1 cellular context compared by ENCODE assay signal in the genomic region with DNA sequence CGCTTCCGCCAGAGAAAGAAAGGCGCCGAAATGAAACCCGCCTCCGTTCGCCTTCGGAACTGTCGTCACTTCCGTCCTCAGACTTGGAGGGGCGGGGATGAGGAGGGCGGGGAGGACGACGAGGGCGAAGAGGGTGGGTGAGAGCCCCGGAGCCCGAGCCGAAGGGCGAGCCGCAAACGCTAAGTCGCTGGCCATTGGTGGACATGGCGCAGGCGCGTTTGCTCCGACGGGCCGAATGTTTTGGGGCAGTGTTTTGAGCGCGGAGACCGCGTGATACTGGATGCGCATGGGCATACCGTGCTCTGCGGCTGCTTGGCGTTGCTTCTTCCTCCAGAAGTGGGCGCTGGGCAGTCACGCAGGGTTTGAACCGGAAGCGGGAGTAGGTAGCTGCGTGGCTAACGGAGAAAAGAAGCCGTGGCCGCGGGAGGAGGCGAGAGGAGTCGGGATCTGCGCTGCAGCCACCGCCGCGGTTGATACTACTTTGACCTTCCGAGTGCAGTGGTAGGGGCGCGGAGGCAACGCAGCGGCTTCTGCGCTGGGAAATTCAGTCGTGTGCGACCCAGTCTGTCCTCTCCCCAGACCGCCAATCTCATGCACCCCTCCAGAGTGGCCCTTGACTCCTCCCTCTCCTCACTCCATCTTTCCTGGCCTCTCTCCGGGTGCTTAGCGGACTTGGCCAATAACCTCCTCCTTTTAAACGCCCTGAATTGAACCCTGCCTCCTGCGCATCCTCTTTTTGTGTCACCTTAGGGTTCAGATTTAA.
A peak's percentile ranks its signal among the peaks of the same experiment; 100 is the strongest.
TF ChIP-seq lines count a peak whose summit lies in the region.

A gene with protein sequence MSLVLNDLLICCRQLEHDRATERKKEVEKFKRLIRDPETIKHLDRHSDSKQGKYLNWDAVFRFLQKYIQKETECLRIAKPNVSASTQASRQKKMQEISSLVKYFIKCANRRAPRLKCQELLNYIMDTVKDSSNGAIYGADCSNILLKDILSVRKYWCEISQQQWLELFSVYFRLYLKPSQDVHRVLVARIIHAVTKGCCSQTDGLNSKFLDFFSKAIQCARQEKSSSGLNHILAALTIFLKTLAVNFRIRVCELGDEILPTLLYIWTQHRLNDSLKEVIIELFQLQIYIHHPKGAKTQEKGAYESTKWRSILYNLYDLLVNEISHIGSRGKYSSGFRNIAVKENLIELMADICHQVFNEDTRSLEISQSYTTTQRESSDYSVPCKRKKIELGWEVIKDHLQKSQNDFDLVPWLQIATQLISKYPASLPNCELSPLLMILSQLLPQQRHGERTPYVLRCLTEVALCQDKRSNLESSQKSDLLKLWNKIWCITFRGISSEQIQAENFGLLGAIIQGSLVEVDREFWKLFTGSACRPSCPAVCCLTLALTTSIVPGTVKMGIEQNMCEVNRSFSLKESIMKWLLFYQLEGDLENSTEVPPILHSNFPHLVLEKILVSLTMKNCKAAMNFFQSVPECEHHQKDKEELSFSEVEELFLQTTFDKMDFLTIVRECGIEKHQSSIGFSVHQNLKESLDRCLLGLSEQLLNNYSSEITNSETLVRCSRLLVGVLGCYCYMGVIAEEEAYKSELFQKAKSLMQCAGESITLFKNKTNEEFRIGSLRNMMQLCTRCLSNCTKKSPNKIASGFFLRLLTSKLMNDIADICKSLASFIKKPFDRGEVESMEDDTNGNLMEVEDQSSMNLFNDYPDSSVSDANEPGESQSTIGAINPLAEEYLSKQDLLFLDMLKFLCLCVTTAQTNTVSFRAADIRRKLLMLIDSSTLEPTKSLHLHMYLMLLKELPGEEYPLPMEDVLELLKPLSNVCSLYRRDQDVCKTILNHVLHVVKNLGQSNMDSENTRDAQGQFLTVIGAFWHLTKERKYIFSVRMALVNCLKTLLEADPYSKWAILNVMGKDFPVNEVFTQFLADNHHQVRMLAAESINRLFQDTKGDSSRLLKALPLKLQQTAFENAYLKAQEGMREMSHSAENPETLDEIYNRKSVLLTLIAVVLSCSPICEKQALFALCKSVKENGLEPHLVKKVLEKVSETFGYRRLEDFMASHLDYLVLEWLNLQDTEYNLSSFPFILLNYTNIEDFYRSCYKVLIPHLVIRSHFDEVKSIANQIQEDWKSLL (N-terminal part only) (plus strand): TSS at position 382 of the 763 bp plus-strand sequence. CDS start 4,558 bp downstream, outside the sequence.

TF ChIP-seq in HEK293, 187 proteins besides CTCF, POLR2A, EP300 and RAD21 (continued from another document):
- TF ChIP-seq ZNF214 (tag by site-specific recombination; IDR thresholded peaks at IDR 0.05; ENCODE audit: borderline replicate concordance) (no peak), ZBTB8A (tag by site-specific recombination; IDR thresholded peaks at IDR 0.05) (peak; percentile 81), ZNF654 (tag by site-specific recombination; IDR thresholded peaks at IDR 0.05; ENCODE audit: low read depth) (peak; percentile 39; the same call in 1 of the 2 replicates), SP7 (tag by site-specific recombination; IDR thresholded peaks at IDR 0.05) (peak; percentile 72), ZNF426 (tag by site-specific recombination; IDR thresholded peaks at IDR 0.05) (no peak), ZFP3 (tag by site-specific recombination; IDR thresholded peaks at IDR 0.05; ENCODE audit: low read depth) (no peak), INSM2 (tag by site-specific recombination; IDR thresholded peaks at IDR 0.05) (peak; percentile 71; the same call in 1 of the 2 replicates), KLF1 (tag by site-specific recombination; IDR thresholded peaks at IDR 0.05) (0 out of 2 replicates have a peak, but pooled peaks have one; percentile 8), ZNF266 (tag by site-specific recombination; IDR thresholded peaks at IDR 0.05; ENCODE audit: low read depth) (no peak), SP2 (tag by site-specific recombination; IDR thresholded peaks at IDR 0.05) (peak; percentile 94), ZNF623 (tag by site-specific recombination; IDR thresholded peaks at IDR 0.05) (no peak), ZNF658 (tag by site-specific recombination; IDR thresholded peaks at IDR 0.05) (no peak), ZNF433 (tag by site-specific recombination; IDR thresholded peaks at IDR 0.05; ENCODE audit: low read depth) (no peak), ZNF660 (tag by site-specific recombination; IDR thresholded peaks at IDR 0.05) (peak; percentile 43; the same call in 1 of the 2 replicates), ZNF416 (tag by site-specific recombination; IDR thresholded peaks at IDR 0.05) (no peak), ZNF707 (tag by site-specific recombination; IDR thresholded peaks at IDR 0.05) (no peak), ZNF114 (tag by site-specific recombination; IDR thresholded peaks at IDR 0.05) (no peak), YY1 (tag by site-specific recombination; IDR thresholded peaks at IDR 0.05) (0 out of 2 replicates have a peak, but pooled peaks have one; percentile 31), ZNF571 (tag by site-specific recombination; IDR thresholded peaks at IDR 0.05) (no peak), ZNF548 (tag by site-specific recombination; IDR thresholded peaks at IDR 0.05) (no peak), ZBTB17 (tag by site-specific recombination; IDR thresholded peaks at IDR 0.05) (peak; percentile 80), ZNF626 (tag by site-specific recombination; IDR thresholded peaks at IDR 0.05) (no peak), ZNF600 (tag by site-specific recombination; IDR thresholded peaks at IDR 0.05) (peak; percentile 92)
- TF ChIP-seq, protein P1, sequence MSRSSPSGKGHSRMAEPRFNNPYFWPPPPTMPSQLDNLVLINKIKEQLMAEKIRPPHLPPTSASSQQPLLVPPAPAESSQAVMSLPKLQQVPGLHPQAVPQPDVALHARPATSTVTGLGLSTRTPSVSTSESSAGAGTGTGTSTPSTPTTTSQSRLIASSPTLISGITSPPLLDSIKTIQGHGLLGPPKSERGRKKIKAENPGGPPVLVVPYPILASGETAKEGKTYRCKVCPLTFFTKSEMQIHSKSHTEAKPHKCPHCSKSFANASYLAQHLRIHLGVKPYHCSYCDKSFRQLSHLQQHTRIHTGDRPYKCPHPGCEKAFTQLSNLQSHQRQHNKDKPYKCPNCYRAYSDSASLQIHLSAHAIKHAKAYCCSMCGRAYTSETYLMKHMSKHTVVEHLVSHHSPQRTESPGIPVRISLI (tag by site-specific recombination; IDR thresholded peaks at IDR 0.05) = no peak
- TF ChIP-seq, protein P2, sequence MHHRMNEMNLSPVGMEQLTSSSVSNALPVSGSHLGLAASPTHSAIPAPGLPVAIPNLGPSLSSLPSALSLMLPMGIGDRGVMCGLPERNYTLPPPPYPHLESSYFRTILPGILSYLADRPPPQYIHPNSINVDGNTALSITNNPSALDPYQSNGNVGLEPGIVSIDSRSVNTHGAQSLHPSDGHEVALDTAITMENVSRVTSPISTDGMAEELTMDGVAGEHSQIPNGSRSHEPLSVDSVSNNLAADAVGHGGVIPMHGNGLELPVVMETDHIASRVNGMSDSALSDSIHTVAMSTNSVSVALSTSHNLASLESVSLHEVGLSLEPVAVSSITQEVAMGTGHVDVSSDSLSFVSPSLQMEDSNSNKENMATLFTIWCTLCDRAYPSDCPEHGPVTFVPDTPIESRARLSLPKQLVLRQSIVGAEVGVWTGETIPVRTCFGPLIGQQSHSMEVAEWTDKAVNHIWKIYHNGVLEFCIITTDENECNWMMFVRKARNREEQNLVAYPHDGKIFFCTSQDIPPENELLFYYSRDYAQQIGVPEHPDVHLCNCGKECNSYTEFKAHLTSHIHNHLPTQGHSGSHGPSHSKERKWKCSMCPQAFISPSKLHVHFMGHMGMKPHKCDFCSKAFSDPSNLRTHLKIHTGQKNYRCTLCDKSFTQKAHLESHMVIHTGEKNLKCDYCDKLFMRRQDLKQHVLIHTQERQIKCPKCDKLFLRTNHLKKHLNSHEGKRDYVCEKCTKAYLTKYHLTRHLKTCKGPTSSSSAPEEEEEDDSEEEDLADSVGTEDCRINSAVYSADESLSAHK (tag by site-specific recombination; IDR thresholded peaks at IDR 0.05) = peak; percentile 46; the same call in 1 of the 2 replicates
